ENCODE assay signal across 7 cellular contexts in the genomic region with DNA sequence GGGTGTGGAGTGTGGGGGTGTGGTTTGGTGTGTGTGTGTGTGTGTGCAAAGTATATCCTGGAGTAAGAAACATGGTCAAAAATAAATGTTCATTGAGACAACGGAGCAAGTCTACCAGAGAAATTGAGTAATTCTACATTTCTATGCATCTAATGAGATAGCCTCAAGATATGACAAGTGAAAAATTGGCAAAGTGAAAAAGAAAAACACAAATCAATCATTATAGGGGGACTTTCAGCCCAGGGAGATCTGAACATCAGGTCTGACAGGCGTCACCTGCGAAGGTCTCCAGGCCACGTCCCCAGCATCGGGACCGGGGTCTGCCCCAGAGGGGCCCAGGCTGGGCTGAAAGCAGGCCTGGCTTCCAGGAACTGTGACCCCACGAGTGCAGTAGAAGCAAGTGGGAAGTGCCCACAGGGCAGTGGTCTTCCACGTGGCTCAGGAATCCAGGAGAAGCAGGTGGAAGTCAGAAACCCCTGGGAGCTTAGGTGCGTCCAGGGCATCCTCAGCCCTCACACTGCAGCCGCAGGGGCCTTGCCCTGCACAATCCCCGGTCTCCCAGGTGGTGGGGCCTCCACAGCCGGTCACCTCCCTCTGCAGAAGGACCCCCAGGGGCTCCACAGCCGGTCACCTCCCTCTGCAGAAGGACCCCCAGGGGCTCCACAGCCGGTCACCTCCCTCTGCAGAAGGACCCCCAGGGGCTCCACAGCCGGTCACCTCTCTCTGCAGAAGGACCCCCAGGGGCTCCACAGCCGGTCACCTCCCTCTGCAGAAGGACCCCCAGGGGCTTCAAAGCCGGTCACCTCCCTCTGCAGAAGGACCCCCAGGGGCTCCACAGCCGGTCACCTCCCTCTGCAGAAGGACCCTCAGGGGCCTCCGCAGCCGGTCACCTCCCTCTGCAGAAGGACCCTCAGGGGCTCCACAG. TPM values are rescaled to one million over a fixed set of nuclear protein-coding genes. Genes with fewer than 3 reads are reported as not detected.
DNase-seq lines count a peak whose midpoint lies in the region; ATAC-seq and TF ChIP-seq lines count a peak whose summit lies in the region.
"Not testable (repeated sequence)": the region's sequence is repeated elsewhere in the genome, so short reads cannot be mapped to it uniquely, and the experiment has no call there.

No MANE protein-coding gene starts in this region.

- H3K27me3 ChIP-seq in IMR-90 (ENCODE audit: control insufficient read depth, insufficient read depth, low read length); right cardiac atrium (ENCODE audit: control insufficient read depth, insufficient read depth); mesenchymal stem cell (ENCODE audit: control insufficient read depth in 1 of 2, insufficient read depth in 1 of 2, low read length in 2 of 2); sigmoid colon: not testable (repeated sequence)

- not testable (repeated sequence) for H3K4ac ChIP-seq in IMR-90 (ENCODE audit: low read depth, low read length); mesenchymal stem cell (ENCODE audit: low read depth in 1 of 2, low read length in 2 of 2)

- dilution Hi-C loops in IMR-90 (cut with HindIII; ENCODE audit: low sequenced_read_pairs, unreplicated experiment) = not testable (repeated sequence)

- not testable (repeated sequence) for H3K27ac ChIP-seq in IMR-90 (ENCODE audit: insufficient read depth, low read length); right cardiac atrium (ENCODE audit: low read length); mesenchymal stem cell (ENCODE audit: low read length, poor library complexity, severe bottlenecking); sigmoid colon

- H3K56ac ChIP-seq in IMR-90 (ENCODE audit: extremely low read depth, insufficient read depth, low read length) = not testable (repeated sequence)

- not testable (repeated sequence) for H3K4me3 ChIP-seq in IMR-90 (ENCODE audit: insufficient read depth, low read depth, low read length); right cardiac atrium (ENCODE audit: low read length); mesenchymal stem cell (ENCODE audit: insufficient read depth in 1 of 2, low read depth in 1 of 2, low read length in 2 of 2); sigmoid colon

- not testable (repeated sequence) for H3K4me2 ChIP-seq in IMR-90 (ENCODE audit: low read depth, low read length); mesenchymal stem cell (ENCODE audit: low read length, poor library complexity, severe bottlenecking)

- POLR2A ChIA-PET in IMR-90 (lab: Charles Lee; ENCODE audit: unreplicated experiment) = not testable (repeated sequence)
- POLR2A ChIA-PET in activated CD8-positive, alpha-beta T cell treated with anti-CD3 and anti-CD28 coated beads for 36 hours (lab: Charles Lee) = interaction anchor here (1.2 kb wide), 1 partner anchor 23 kb away, joined by 4 read pairs; no protein-coding TSS in a partner anchor

- not testable (repeated sequence) for H3K23ac ChIP-seq in IMR-90 (ENCODE audit: low read depth, low read length); mesenchymal stem cell (ENCODE audit: low read length in 2 of 2)

- not testable (repeated sequence) for H3K79me1 ChIP-seq in IMR-90 (ENCODE audit: low read depth in 1 of 2, low read length in 2 of 2)
- H3K79me1 ChIP-seq in mesenchymal stem cell (replicated peaks; ENCODE audit: low read length, poor library complexity, severe bottlenecking) = peaks cover 20% of the 10 kb centered on the region

- not testable (repeated sequence) for H3K18ac ChIP-seq in IMR-90 (ENCODE audit: low read depth, low read length); mesenchymal stem cell (ENCODE audit: low read depth in 1 of 2, low read length in 2 of 2)

- not testable (repeated sequence) for H4K91ac ChIP-seq in IMR-90 (ENCODE audit: insufficient read depth, low read depth, low read length); mesenchymal stem cell (ENCODE audit: low read length)

- H2BK120ac ChIP-seq in IMR-90 (ENCODE audit: low read depth, low read length); mesenchymal stem cell (ENCODE audit: low read depth, low read length): not testable (repeated sequence)

- CTCF ChIA-PET in IMR-90 (lab: Yijun Ruan, JAX); activated CD8-positive, alpha-beta T cell treated with anti-CD3 and anti-CD28 coated beads for 36 hours (lab: Charles Lee): not testable (repeated sequence)

- H4K20me1 ChIP-seq in IMR-90 (ENCODE audit: insufficient read depth, low read length) = not testable (repeated sequence)

- H3K36me3 ChIP-seq in IMR-90 (ENCODE audit: control insufficient read depth, insufficient read depth, low read length) (peaks cover 51% of the 10 kb centered on the region), mesenchymal stem cell (ENCODE audit: control insufficient read depth in 1 of 2, insufficient read depth in 2 of 2, low read depth in 1 of 2, low read length in 2 of 2) (peaks cover 25 to 78% of the 10 kb centered on the region in 2 experiments), sigmoid colon (peaks cover 0 to 37% (median 12%) of the 10 kb centered on the region in 4 donors)

- not testable (repeated sequence) for H3K4me3 Mint-ChIP-seq in activated CD8-positive, alpha-beta T cell treated with anti-CD3 and anti-CD28 coated beads for 36 hours; chondrocyte (ENCODE audit: unreplicated experiment)

- not testable (repeated sequence) for H2BK20ac ChIP-seq in IMR-90 (ENCODE audit: low read depth, low read length)

- not testable (repeated sequence) for BruUV-seq in IMR-90 (replicated peaks; lab: Mats Ljungman, UMichigan)

- H4K5ac ChIP-seq in IMR-90 (ENCODE audit: low read depth, low read length) = not testable (repeated sequence)

- H4K8ac ChIP-seq in IMR-90 (ENCODE audit: low read depth in 2 of 2, low read length in 2 of 2); mesenchymal stem cell (ENCODE audit: low read length): not testable (repeated sequence)

- H3K9me1 ChIP-seq in IMR-90 (ENCODE audit: insufficient read depth, low read length) = not testable (repeated sequence)

- peak overlapping the region; percentile 36 for H2BK5ac ChIP-seq in IMR-90 (ENCODE audit: low read depth, low read length, poor library complexity, severe bottlenecking)
- not testable (repeated sequence) for H2BK5ac ChIP-seq in mesenchymal stem cell (ENCODE audit: low read depth, low read length, poor library complexity, severe bottlenecking)

- not testable (repeated sequence) for H2AK9ac ChIP-seq in IMR-90 (replicated peaks; ENCODE audit: low read depth, low read length, poor library complexity)

- intact Hi-C loops in IMR-90 (cut with micrococcal nuclease); activated CD8-positive, alpha-beta T cell treated with anti-CD3 and anti-CD28 coated beads for 36 hours (cut with micrococcal nuclease); right cardiac atrium (cut with DNase I); sigmoid colon (cut with DNase I): not testable (repeated sequence)

- not testable (repeated sequence) for TF ChIP-seq POLR2A in IMR-90 (IDR thresholded peaks at IDR 0.05; ENCODE audit: low read depth, low read length); sigmoid colon (IDR thresholded peaks at IDR 0.05)

- H3K27me3 Mint-ChIP-seq in activated CD8-positive, alpha-beta T cell treated with anti-CD3 and anti-CD28 coated beads for 36 hours; chondrocyte (ENCODE audit: low read depth): not testable (repeated sequence)

- in situ Hi-C loops in IMR-90 (cut with MboI; ENCODE audit: low sequenced_read_pairs) = not testable (repeated sequence)

- not testable (repeated sequence) for H3K9me3 ChIP-seq in IMR-90 (ENCODE audit: control insufficient read depth, insufficient read depth, low read length); right cardiac atrium (ENCODE audit: control insufficient read depth, low read length); mesenchymal stem cell (ENCODE audit: control insufficient read depth, low read length); sigmoid colon

- 83% methylated on average over 4 of the region's 20 CpGs; no CpG with 5 or more reads in 1 of the 2 experiments for WGBS in IMR-90 (ENCODE audit: extremely low coverage in 2 of 2, insufficient read length in 1 of 2), 2 experiments
- 91% methylated on average over 19 of the region's 20 CpGs for WGBS in right cardiac atrium
- WGBS in mesenchymal stem cell = 91% methylated on average over 12 of the region's 20 CpGs
- 75 to 80% methylated on average over 18 to 19 of the region's 20 CpGs for WGBS in sigmoid colon, 2 donors

- not testable (repeated sequence) for DNase-seq in IMR-90; activated CD8-positive, alpha-beta T cell treated with anti-CD3 and anti-CD28 coated beads for 36 hours
- peak; percentile 60 for DNase-seq in activated effector memory CD4-positive, alpha-beta T cell treated with anti-CD3 and anti-CD28 coated beads, Interleukin-2, amount 50 U/mL, for 16 hours
- DNase-seq in chondrocyte (ENCODE audit: low spot score) (peak; percentile 80), right cardiac atrium (peak; percentile 4 to 31 (median 28)), mesenchymal stem cell (peak; percentile 22), sigmoid colon (peak; percentile 34)

- TF ChIP-seq RAD21 in IMR-90 (IDR thresholded peaks at IDR 0.05; ENCODE audit: low read length) = not testable (repeated sequence)

- not testable (repeated sequence) for TF ChIP-seq EP300 in sigmoid colon (IDR thresholded peaks at IDR 0.05)

- not testable (repeated sequence) for H3K4me1 ChIP-seq in IMR-90 (ENCODE audit: control insufficient read depth, insufficient read depth, low read length); right cardiac atrium (ENCODE audit: control insufficient read depth, insufficient read depth, low read length); mesenchymal stem cell (ENCODE audit: control insufficient read depth, insufficient read depth, low read depth, low read length); sigmoid colon

- not testable (repeated sequence) for H2BK12ac ChIP-seq in mesenchymal stem cell (ENCODE audit: low read length in 2 of 2)

- not testable (repeated sequence) for H3K9me3 Mint-ChIP-seq in activated CD8-positive, alpha-beta T cell treated with anti-CD3 and anti-CD28 coated beads for 36 hours; chondrocyte (ENCODE audit: low read depth)

- H3K36me3 Mint-ChIP-seq in activated CD8-positive, alpha-beta T cell treated with anti-CD3 and anti-CD28 coated beads for 36 hours (ENCODE audit: low read depth) = not testable (repeated sequence)
- peaks cover 22% of the 10 kb centered on the region for H3K36me3 Mint-ChIP-seq in chondrocyte (ENCODE audit: low read depth)

- not testable (repeated sequence) for H3K4me1 Mint-ChIP-seq in activated CD8-positive, alpha-beta T cell treated with anti-CD3 and anti-CD28 coated beads for 36 hours (ENCODE audit: low read depth); chondrocyte (ENCODE audit: low read depth)

- TF ChIP-seq CTCF in IMR-90 (conservative IDR thresholded peaks at IDR 0.05; ENCODE audit: low read depth, low read length); activated CD8-positive, alpha-beta T cell treated with anti-CD3 and anti-CD28 coated beads for 36 hours (IDR thresholded peaks at IDR 0.05); chondrocyte (IDR thresholded peaks at IDR 0.05); sigmoid colon (IDR thresholded peaks at IDR 0.05): not testable (repeated sequence)

- not testable (repeated sequence) for H3K9ac ChIP-seq in IMR-90 (ENCODE audit: low read depth, low read length); mesenchymal stem cell (ENCODE audit: low read length)

- not testable (repeated sequence) for ATAC-seq in IMR-90 (ENCODE audit: low read depth); right cardiac atrium
- ATAC-seq in activated CD8-positive, alpha-beta T cell treated with anti-CD3 and anti-CD28 coated beads for 36 hours = peak; percentile 38

- not testable (repeated sequence) for H3K27ac Mint-ChIP-seq in activated CD8-positive, alpha-beta T cell treated with anti-CD3 and anti-CD28 coated beads for 36 hours; chondrocyte (ENCODE audit: unreplicated experiment)

- H3K14ac ChIP-seq in IMR-90 (replicated peaks; ENCODE audit: low read depth, low read length); mesenchymal stem cell (ENCODE audit: low read length in 2 of 2): not testable (repeated sequence)

- not testable (repeated sequence) for H2AFZ ChIP-seq in IMR-90 (replicated peaks; ENCODE audit: low read length, poor library complexity); mesenchymal stem cell (ENCODE audit: low read depth, low read length)

- not testable (repeated sequence) for H2BK15ac ChIP-seq in IMR-90 (ENCODE audit: low read depth, low read length); mesenchymal stem cell (ENCODE audit: low read depth, poor library complexity, severe bottlenecking)

- not testable (repeated sequence) for H2AK5ac ChIP-seq in IMR-90 (ENCODE audit: low read depth, low read length); mesenchymal stem cell (ENCODE audit: low read length, severe bottlenecking)

RNA-seq across cellular contexts. Expression of a gene that starts 40.9 kb away (rescaled TPM):
- total RNA-seq in IMR-90 (2012; rRNA removed) = 2.2 and 3.3 TPM in 2 replicates
- polyA plus RNA-seq in IMR-90 (2012; rRNA removed) = 16.2 and 22.6 TPM in 2 replicates
- 5.3 and 15.6 TPM in 2 replicates for polyA plus RNA-seq in IMR-90 (2012; cell fraction: cytosol; rRNA removed)
- polyA plus RNA-seq in IMR-90 (2012; cell fraction: nucleus; rRNA removed; ENCODE audit: low replicate concordance) = 8.6 and 25.8 TPM in 2 replicates
- total RNA-seq in activated CD8-positive, alpha-beta T cell treated with anti-CD3 and anti-CD28 coated beads for 36 hours = 10 to 100 TPM; 40.1 to 46.1 TPM
- 6.5 to 12.7 TPM (median 7.8 TPM) in 3 replicates for total RNA-seq in chondrocyte
- total RNA-seq in right cardiac atrium = 1 to 10 TPM; 2.3 to 5.0 (median 3.8) TPM
- polyA plus RNA-seq in right cardiac atrium = 3.9 TPM
- 7.5 TPM for polyA plus RNA-seq in mesenchymal stem cell (2013, experiment 1 of 2)
- 6.8 TPM for polyA plus RNA-seq in mesenchymal stem cell (2013, experiment 2 of 2)
- total RNA-seq in sigmoid colon = 1 to 10 TPM; 2.1 to 6.4 (median 2.5) TPM
- 10 to 100 TPM in 1 of 3 donors, 1 to 10 TPM in 2; 1.8 to 10.7 (median 3.2) TPM for polyA plus RNA-seq in sigmoid colon
